ENCODE assay signal across 25 cellular contexts in the genomic region with DNA sequence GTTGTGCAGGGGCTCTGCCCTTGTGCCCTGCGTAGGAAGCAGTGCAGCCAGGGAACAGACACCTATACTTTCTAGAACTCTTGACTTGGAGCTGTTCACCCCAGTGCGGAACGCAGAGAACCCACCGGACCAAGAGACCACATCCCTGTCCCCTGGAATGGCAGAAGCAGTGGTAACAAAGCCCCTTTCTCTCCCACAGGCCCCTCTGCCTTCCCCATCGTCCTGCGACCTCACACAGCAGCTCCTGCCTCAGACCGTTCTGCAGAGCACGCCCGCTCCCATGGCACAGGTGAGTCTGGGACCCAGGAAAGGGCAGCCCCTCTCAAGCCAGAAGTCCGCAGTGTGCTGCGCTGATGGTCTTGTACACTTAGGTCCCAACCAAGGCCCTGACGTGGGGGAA. TPM values are rescaled to one million over a fixed set of nuclear protein-coding genes. Genes with fewer than 3 reads are reported as not detected.
A peak's percentile ranks its signal among the peaks of the same experiment; 100 is the strongest.
DNase-seq lines count a peak whose midpoint lies in the region; ATAC-seq and TF ChIP-seq lines count a peak whose summit lies in the region.
"Had no signal": no experiment of that assay in that cellular context is flagged by ENCODE, and none has a peak within 500 bp of the region (broad histone marks: within the 10 kb centered on the region; RNA-seq: fewer than 3 reads in every experiment).

No MANE protein-coding gene starts in this region.

- H3K18ac ChIP-seq in IMR-90 (ENCODE audit: low read depth, low read length) = no peak overlapping the region

- TF ChIP-seq POLR2A in IMR-90 (IDR thresholded peaks at IDR 0.05; ENCODE audit: low read depth, low read length) = no peak
- TF ChIP-seq POLR2A in gastroesophageal sphincter (IDR thresholded peaks at IDR 0.05) = no peak

- H3K79me1 ChIP-seq in IMR-90 (ENCODE audit: low read depth in 1 of 2, low read length in 2 of 2) = no peaks in the 10 kb centered on the region

- CTCF ChIA-PET in IMR-90 (lab: Yijun Ruan, JAX) = interaction anchor here (1.4 to 1.9 kb wide), 2 partner anchors 247 to 370 kb away, joined by 3 to 7 read pairs; no protein-coding TSS in a partner anchor
- CTCF ChIA-PET in RWPE1 (lab: Yijun Ruan, JAX) = interaction anchor here (0.6 kb wide), 1 partner anchor 641 kb away, joined by 4 read pairs; no protein-coding TSS in a partner anchor

- no peak for TF ChIP-seq RAD21 in IMR-90 (IDR thresholded peaks at IDR 0.05; ENCODE audit: low read length)

- H3K4me2 ChIP-seq in IMR-90 (ENCODE audit: low read depth, low read length) = no peak overlapping the region
- H3K4me2 ChIP-seq: KMS-11 had no signal

- H3K36me3 ChIP-seq in IMR-90 (ENCODE audit: control insufficient read depth, insufficient read depth, low read length) (peaks cover 25% of the 10 kb centered on the region), gastroesophageal sphincter (peaks cover 0 to 70% of the 10 kb centered on the region in 2 donors), thoracic aorta (peaks cover 12% of the 10 kb centered on the region)

- H3K4me3 ChIP-seq in IMR-90 (ENCODE audit: insufficient read depth, low read depth, low read length) (no peak overlapping the region), gastroesophageal sphincter (no peak overlapping the region), thoracic aorta (no peak overlapping the region)
- H3K4me3 ChIP-seq: esophagus squamous epithelium, spleen had no signal

- peaks cover 2% of the 10 kb centered on the region for H3K4me1 ChIP-seq in IMR-90 (ENCODE audit: control insufficient read depth, insufficient read depth, low read length)
- H3K4me1 ChIP-seq in gastroesophageal sphincter = peaks cover 0 to 14% (median 0%) of the 10 kb centered on the region in 3 donors
- peaks cover 9 to 20% of the 10 kb centered on the region in 2 donors for H3K4me1 ChIP-seq in thoracic aorta (ENCODE audit: control insufficient read depth in 1 of 2, low read depth in 2 of 2)
- H3K4me1 ChIP-seq: esophagus squamous epithelium had no signal

- H3K9me3 ChIP-seq in IMR-90 (ENCODE audit: control insufficient read depth, insufficient read depth, low read length) (no peaks in the 10 kb centered on the region), gastroesophageal sphincter (no peaks in the 10 kb centered on the region), thoracic aorta (no peaks in the 10 kb centered on the region)
- H3K9me3 ChIP-seq: esophagus squamous epithelium, spleen had no signal

- ATAC-seq in IMR-90 (ENCODE audit: low read depth) (no peak), gastroesophageal sphincter (no peak), thoracic aorta (ENCODE audit: insufficient number of reproducible peaks, low FRiP score, low read depth) (no peak), GM18502 (IDR thresholded peaks at IDR 0.05; ENCODE audit: poor library complexity, unreplicated experiment) (no peak)
- ATAC-seq: activated CD8-positive, alpha-beta T cell treated with anti-CD3 and anti-CD28 coated beads for 36 hours; left cardiac atrium had no signal

- in situ Hi-C loops in IMR-90 (cut with MboI; ENCODE audit: low sequenced_read_pairs) = no loop called here

- H2AK5ac ChIP-seq in IMR-90 (ENCODE audit: low read depth, low read length) = peak overlapping the region; percentile 69

- peak overlapping the region; percentile 21 for H2AFZ ChIP-seq in IMR-90 (replicated peaks; ENCODE audit: low read length, poor library complexity)

- no peak overlapping the region for H2BK5ac ChIP-seq in IMR-90 (ENCODE audit: low read depth, low read length, poor library complexity, severe bottlenecking)

- H3K27ac ChIP-seq in IMR-90 (ENCODE audit: insufficient read depth, low read length) = no peak overlapping the region
- H3K27ac ChIP-seq in gastroesophageal sphincter = peak overlapping the region; percentile 71 to 84 (median 80)
- peak overlapping the region; percentile 89 to 93 for H3K27ac ChIP-seq in thoracic aorta
- no peak overlapping the region for H3K27ac ChIP-seq in RWPE1
- H3K27ac ChIP-seq: KMS-11, spleen had no signal

- H3K4ac ChIP-seq in IMR-90 (ENCODE audit: low read depth, low read length) = no peak overlapping the region

- H3K14ac ChIP-seq in IMR-90 (replicated peaks; ENCODE audit: low read depth, low read length) = no peak overlapping the region

- H3K9me1 ChIP-seq in IMR-90 (ENCODE audit: insufficient read depth, low read length) = peaks cover 12% of the 10 kb centered on the region; the same call in 1 of the 2 replicates

- intact Hi-C loops in IMR-90 (cut with micrococcal nuclease) = no loop called here
- intact Hi-C loops in posterior vena cava (cut with DNase I) = no loop called here

- H4K5ac ChIP-seq in IMR-90 (ENCODE audit: low read depth, low read length) = no peak overlapping the region

- no peak for TF ChIP-seq EP300 in gastroesophageal sphincter (IDR thresholded peaks at IDR 0.05)

- no peak overlapping the region for H2BK20ac ChIP-seq in IMR-90 (ENCODE audit: low read depth, low read length)

- H3K27me3 ChIP-seq in IMR-90 (ENCODE audit: control insufficient read depth, insufficient read depth, low read length) (no peaks in the 10 kb centered on the region), gastroesophageal sphincter (no peaks in the 10 kb centered on the region), thoracic aorta (replicated peaks; ENCODE audit: insufficient read depth) (no peaks in the 10 kb centered on the region)
- H3K27me3 ChIP-seq: esophagus squamous epithelium, spleen had no signal

- H3K9ac ChIP-seq in IMR-90 (ENCODE audit: low read depth, low read length) = no peak overlapping the region
- H3K9ac ChIP-seq: KMS-11 had no signal

- WGBS in IMR-90 (ENCODE audit: extremely low coverage in 2 of 2, insufficient read length in 1 of 2), 2 experiments = 100% methylated on average over 4 of the region's 12 CpGs; no CpG with 5 or more reads in 1 of the 2 experiments
- 80 to 96% methylated on average over 2 to 4 of the region's 12 CpGs for WGBS in gastroesophageal sphincter (ENCODE audit: low coverage in 1 of 2), 2 donors

- peak overlapping the region; percentile 18; the same call in 1 of the 2 replicates for H2BK120ac ChIP-seq in IMR-90 (ENCODE audit: low read depth, low read length)

- no peak for DNase-seq in IMR-90
- DNase-seq in posterior vena cava (ENCODE audit: low spot score) = peak; percentile 53
- DNase-seq in thoracic aorta (ENCODE audit: low spot score) = no peak
- no peak for DNase-seq in activated gamma-delta T cell (lab: John Stamatoyannopoulos, UW)
- no peak for DNase-seq in RWPE1 (ENCODE audit: low spot score)
- no peak for DNase-seq in activated CD4-positive, CD25-positive, alpha-beta regulatory T cell treated with anti-CD3 and anti-CD28 coated beads, Interleukin-2, amount 50 U/mL, for 72 hours
- DNase-seq: activated CD8-positive, alpha-beta T cell treated with anti-CD3 and anti-CD28 coated beads for 36 hours; anterior cingulate cortex; CD4-positive, alpha-beta memory T cell; central memory CD4-positive, alpha-beta T cell; endodermal cell; esophagus squamous epithelium; foreskin melanocyte; left cardiac atrium; mammary epithelial cell; MM.1S; NCI-H1417 treated with DMSO at 0.1 percent for 48 hours; NCI-H2081; NCI-H226; NCI-H748 treated with DMSO at 0.1 percent for 48 hours; spleen; T-helper 2 cell had no signal

- dilution Hi-C loops in IMR-90 (cut with HindIII; ENCODE audit: low sequenced_read_pairs, unreplicated experiment) = no loop called here

- no peaks in the 10 kb centered on the region for H4K20me1 ChIP-seq in IMR-90 (ENCODE audit: insufficient read depth, low read length)

- no peak overlapping the region for H3K23ac ChIP-seq in IMR-90 (ENCODE audit: low read depth, low read length)

- no TSS peak for BruUV-seq in IMR-90 (replicated peaks; lab: Mats Ljungman, UMichigan)

- POLR2A ChIA-PET in IMR-90 (lab: Charles Lee; ENCODE audit: unreplicated experiment) (no interaction called here), RWPE1 (lab: Yijun Ruan, JAX; ENCODE audit: low non-redundant PET) (no interaction called here)

- no peak overlapping the region for H4K8ac ChIP-seq in IMR-90 (ENCODE audit: low read depth in 2 of 2, low read length in 2 of 2)

- peak overlapping the region; percentile 17; the same call in 1 of the 2 replicates for H4K91ac ChIP-seq in IMR-90 (ENCODE audit: insufficient read depth, low read depth, low read length)

- no peak overlapping the region for H2BK15ac ChIP-seq in IMR-90 (ENCODE audit: low read depth, low read length)

- no peak for TF ChIP-seq CTCF in IMR-90 (conservative IDR thresholded peaks at IDR 0.05; ENCODE audit: low read depth, low read length)
- no peak for TF ChIP-seq CTCF in gastroesophageal sphincter (IDR thresholded peaks at IDR 0.05)
- TF ChIP-seq CTCF in thoracic aorta (IDR thresholded peaks at IDR 0.05) = no peak
- no peak for TF ChIP-seq CTCF in RWPE1 (conservative IDR thresholded peaks at IDR 0.05; ENCODE audit: low read depth)

- no peak overlapping the region for H3K56ac ChIP-seq in IMR-90 (ENCODE audit: extremely low read depth, insufficient read depth, low read length)

- peak overlapping the region; percentile 18 for H2AK9ac ChIP-seq in IMR-90 (replicated peaks; ENCODE audit: low read depth, low read length, poor library complexity)

TF ChIP-seq in IMR-90, 13 proteins besides CTCF, POLR2A, EP300 and RAD21 (continues in another document):
- TF ChIP-seq MAFK (IDR thresholded peaks at IDR 0.05; ENCODE audit: low read depth, low read length) (no peak), NFE2L2 (IDR thresholded peaks at IDR 0.05; ENCODE audit: low read depth, low read length) (no peak), CHD1 (IDR thresholded peaks at IDR 0.05; ENCODE audit: low read depth, low read length) (no peak), MAZ (IDR thresholded peaks at IDR 0.05; ENCODE audit: borderline replicate concordance, low read depth, low read length) (no peak), RCOR1 (IDR thresholded peaks at IDR 0.05; ENCODE audit: insufficient replicate concordance, low read length) (no peak), FOS (IDR thresholded peaks at IDR 0.05; ENCODE audit: low read depth, low read length) (no peak), BHLHE40 (IDR thresholded peaks at IDR 0.05; ENCODE audit: low read depth, low read length) (no peak), MXI1 (IDR thresholded peaks at IDR 0.05; ENCODE audit: borderline replicate concordance, low read depth, low read length) (no peak)
- TF ChIP-seq, protein P1, sequence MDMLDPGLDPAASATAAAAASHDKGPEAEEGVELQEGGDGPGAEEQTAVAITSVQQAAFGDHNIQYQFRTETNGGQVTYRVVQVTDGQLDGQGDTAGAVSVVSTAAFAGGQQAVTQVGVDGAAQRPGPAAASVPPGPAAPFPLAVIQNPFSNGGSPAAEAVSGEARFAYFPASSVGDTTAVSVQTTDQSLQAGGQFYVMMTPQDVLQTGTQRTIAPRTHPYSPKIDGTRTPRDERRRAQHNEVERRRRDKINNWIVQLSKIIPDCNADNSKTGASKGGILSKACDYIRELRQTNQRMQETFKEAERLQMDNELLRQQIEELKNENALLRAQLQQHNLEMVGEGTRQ (IDR thresholded peaks at IDR 0.05; ENCODE audit: low read depth, low read length) = no peak

RNA-seq across cellular contexts. Expression of a gene that starts 24.6 kb away (rescaled TPM):
- 358 and 938 TPM in 2 replicates for total RNA-seq in IMR-90 (2012; rRNA removed)
- 2,908 and 2,963 TPM in 2 replicates for polyA plus RNA-seq in IMR-90 (2012; rRNA removed)
- polyA plus RNA-seq in IMR-90 (2012; cell fraction: cytosol; rRNA removed) = 1,196 and 1,893 TPM in 2 replicates
- polyA plus RNA-seq in IMR-90 (2012; cell fraction: nucleus; rRNA removed; ENCODE audit: low replicate concordance) = 150 and 1,238 TPM in 2 replicates
- total RNA-seq in gastroesophageal sphincter = 1,000 to 10,000 TPM in 3 of 4 donors, 100 to 1,000 TPM in 1; 715 to 2,331 (median 1,488) TPM
- total RNA-seq in posterior vena cava = 1,000 to 10,000 TPM; 1,083 to 1,087 TPM
- total RNA-seq in thoracic aorta = 100 to 1,000 TPM; 511 to 520 TPM

Comparison
In these comparisons a context has a peak if more than half of its experiments do, and no peak if none do; other contexts are left out.
1. H3K27ac ChIP-seq: peak in gastroesophageal sphincter (4 of 4) and thoracic aorta (2 of 2); none in IMR-90 (single experiment) and RWPE1 (single experiment).